ENCODE assay signal across 24 cellular contexts in the genomic region with DNA sequence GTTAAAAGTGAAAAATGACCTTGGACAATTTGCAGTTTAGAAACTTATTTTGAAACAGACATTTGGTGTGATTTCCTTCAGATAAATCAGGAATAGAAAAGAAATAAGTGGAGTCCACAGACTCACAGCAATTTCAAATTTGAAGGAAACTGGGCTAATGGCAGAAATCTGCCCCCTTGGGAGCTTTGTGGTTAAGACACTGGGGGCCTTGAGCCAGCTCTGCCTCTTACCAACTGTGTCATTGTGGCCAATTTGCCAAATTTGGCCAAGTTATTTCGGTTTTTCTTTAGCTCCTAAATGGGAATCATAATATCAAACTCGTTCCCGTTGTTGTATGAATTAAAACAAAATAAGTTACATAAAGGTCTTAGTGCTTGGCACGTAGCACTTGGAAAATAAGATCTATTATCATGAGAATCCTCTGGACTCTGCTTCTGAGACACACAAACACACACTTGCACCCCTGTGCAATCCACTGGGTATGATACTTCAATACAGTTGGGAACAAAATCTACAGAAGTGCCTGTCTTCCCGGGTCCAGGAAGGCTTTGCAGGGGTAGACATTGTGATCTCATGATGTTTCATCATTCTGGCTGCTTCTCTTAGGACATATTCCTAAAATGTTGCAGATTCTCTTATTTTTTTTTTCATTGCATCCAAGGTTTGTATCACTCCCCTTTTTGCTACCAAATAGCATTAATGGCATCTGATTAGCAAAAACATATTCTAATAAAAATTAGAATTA. TPM values are rescaled to one million over a fixed set of nuclear protein-coding genes. Genes with fewer than 3 reads are reported as not detected.
A peak's percentile ranks its signal among the peaks of the same experiment; 100 is the strongest.
DNase-seq lines count a peak whose midpoint lies in the region; FAIRE-seq and TF ChIP-seq lines count a peak whose summit lies in the region.
"Had no signal": no experiment of that assay in that cellular context is flagged by ENCODE, and none has a peak within 500 bp of the region (broad histone marks: within the 10 kb centered on the region; RNA-seq: fewer than 3 reads in every experiment).

No MANE protein-coding gene starts in this region.

- peak overlapping the region; percentile 48 for H3K27ac ChIP-seq in ACC112 (ENCODE audit: low read depth, low read length)
- no peak overlapping the region for H3K27ac ChIP-seq in Karpas-422 (ENCODE audit: low read length)
- H3K27ac ChIP-seq in endodermal cell (ENCODE audit: low read depth, low read length), result no peak overlapping the region
- H3K27ac ChIP-seq in small intestine (ENCODE audit: low read depth in 1 of 2, low read length in 1 of 2), result no peak overlapping the region
- H3K27ac ChIP-seq: lower lobe of right lung, pancreas, stomach had no signal

- H3K27me3 ChIP-seq in ACC112 (ENCODE audit: insufficient read depth, low read length) (no peaks in the 10 kb centered on the region; the same call in 1 of the 2 replicates), Karpas-422 (ENCODE audit: low read length) (no peaks in the 10 kb centered on the region), endodermal cell (ENCODE audit: control insufficient read depth, insufficient read depth, low read length, poor library complexity, severe bottlenecking) (peaks cover 5% of the 10 kb centered on the region), small intestine (ENCODE audit: control insufficient read depth in 2 of 2, insufficient read depth in 2 of 2, low read length in 2 of 2) (no peaks in the 10 kb centered on the region)
- H3K27me3 ChIP-seq: pancreas had no signal

- peaks cover 21% of the 10 kb centered on the region for H3K27me3 Mint-ChIP-seq in endodermal cell (ENCODE audit: insufficient read depth)
- H3K27me3 Mint-ChIP-seq: effector memory CD8-positive, alpha-beta T cell had no signal

- no peaks in the 10 kb centered on the region for H3K9me2 ChIP-seq in Karpas-422 (replicated peaks; ENCODE audit: insufficient read depth, low read length)

- DNase-seq in Karpas-422, result peak; percentile 50
- no peak for DNase-seq in endodermal cell
- DNase-seq in pons (ENCODE audit: low spot score), result peak; percentile 19
- DNase-seq in small intestine, result no peak
- DNase-seq in NOMO-1 treated with dmso at 0.1 percent for 144 hours (lab: John Stamatoyannopoulos, UW; ENCODE audit: unreplicated experiment), result no peak
- DNase-seq in NCI-H345 (lab: John Stamatoyannopoulos, UW), result no peak
- DNase-seq in kidney glomerular epithelial cell (lab: John Stamatoyannopoulos, UW), result no peak
- DNase-seq: ACHN; activated CD4-positive, alpha-beta T cell treated with anti-CD3 and anti-CD28 coated beads for 48 hours; activated T-cell treated with anti-CD3 and anti-CD28 coated beads for 4 hours; CD4-positive, CD25-positive, alpha-beta regulatory T cell; effector memory CD8-positive, alpha-beta T cell; GF-D8; lower lobe of right lung; NCI-H1048; NCI-H2081 treated with DMSO at 0.1 percent for 48 hours; NCI-H510A treated with DMSO at 0.1 percent for 48 hours; pancreas; stimulated activated CD4-positive, alpha-beta T cell treated with anti-CD3 and anti-CD28 coated beads, Interleukin-4, amount 100 ng/mL, for 24 hours had no signal

- no peak overlapping the region for H3K27ac Mint-ChIP-seq in endodermal cell
- H3K27ac Mint-ChIP-seq: CD4-positive, CD25-positive, alpha-beta regulatory T cell; effector memory CD8-positive, alpha-beta T cell had no signal

- peak; percentile 17 for TF ChIP-seq CTCF in endodermal cell (conservative IDR thresholded peaks at IDR 0.05)

- H3K9ac ChIP-seq in Karpas-422 (ENCODE audit: low read length), result no peak overlapping the region
- H3K9ac ChIP-seq in endodermal cell (ENCODE audit: extremely low read depth, low read length, poor library complexity, severe bottlenecking), result no peak overlapping the region

- no peak for FAIRE-seq in small intestine (lab: Jason Lieb, UNC)
- FAIRE-seq: pancreas, TTC549 had no signal

- no peaks in the 10 kb centered on the region for H3K36me3 Mint-ChIP-seq in endodermal cell (ENCODE audit: low read depth)
- H3K36me3 Mint-ChIP-seq: CD4-positive, CD25-positive, alpha-beta regulatory T cell had no signal

- no peaks in the 10 kb centered on the region for H3K9me3 ChIP-seq in Karpas-422 (ENCODE audit: low read length)
- H3K9me3 ChIP-seq in endodermal cell (ENCODE audit: control insufficient read depth, low read length), result no peaks in the 10 kb centered on the region
- no peaks in the 10 kb centered on the region for H3K9me3 ChIP-seq in small intestine (ENCODE audit: control insufficient read depth, low read depth)
- H3K9me3 ChIP-seq: lower lobe of right lung, pancreas, stomach had no signal

- no peak overlapping the region for H3K4me3 Mint-ChIP-seq in endodermal cell
- H3K4me3 Mint-ChIP-seq: CD4-positive, CD25-positive, alpha-beta regulatory T cell; effector memory CD8-positive, alpha-beta T cell had no signal

- H3K79me2 ChIP-seq in ACC112 (ENCODE audit: control insufficient read depth, insufficient read depth, low read length, unreplicated experiment), result no peaks in the 10 kb centered on the region
- H3K79me2 ChIP-seq in Karpas-422 (ENCODE audit: low read length), result no peaks in the 10 kb centered on the region

- H3K9me3 Mint-ChIP-seq in endodermal cell, result no peaks in the 10 kb centered on the region
- H3K9me3 Mint-ChIP-seq: CD4-positive, CD25-positive, alpha-beta regulatory T cell; effector memory CD8-positive, alpha-beta T cell had no signal

- H3K36me3 ChIP-seq in ACC112 (ENCODE audit: insufficient read depth, low read length) (no peaks in the 10 kb centered on the region), Karpas-422 (ENCODE audit: insufficient read depth, low read length) (no peaks in the 10 kb centered on the region), endodermal cell (ENCODE audit: control insufficient read depth, insufficient read depth, low read length) (no peaks in the 10 kb centered on the region), small intestine (ENCODE audit: control insufficient read depth in 2 of 2, insufficient read depth in 2 of 2, low read length in 2 of 2) (no peaks in the 10 kb centered on the region)
- H3K36me3 ChIP-seq: lower lobe of right lung, pancreas, stomach had no signal

- H2AFZ ChIP-seq in ACC112 (ENCODE audit: low read length, unreplicated experiment), result no peak overlapping the region
- H2AFZ ChIP-seq in Karpas-422 (ENCODE audit: low read length), result no peak overlapping the region

- H3K4me1 ChIP-seq in ACC112 (ENCODE audit: control insufficient read depth, insufficient read depth, low read length, unreplicated experiment) (peaks cover 34% of the 10 kb centered on the region), Karpas-422 (ENCODE audit: low read length) (peaks cover 16% of the 10 kb centered on the region), endodermal cell (ENCODE audit: control insufficient read depth, insufficient read depth, low read length) (no peaks in the 10 kb centered on the region), small intestine (ENCODE audit: control insufficient read depth in 2 of 2, insufficient read depth in 1 of 2, low read depth in 1 of 2, low read length in 1 of 2) (peaks cover 2% of the 10 kb centered on the region in 2 donors)

- H3K4me3 ChIP-seq in ACC112 (ENCODE audit: low read depth, low read length) (peak overlapping the region; percentile 46), Karpas-422 (ENCODE audit: low read length) (no peak overlapping the region), endodermal cell (ENCODE audit: low read length) (no peak overlapping the region), small intestine (ENCODE audit: low read depth in 1 of 2, low read length in 2 of 2) (no peak overlapping the region)
- H3K4me3 ChIP-seq: lower lobe of right lung, pancreas, skin epidermis, stomach had no signal

- WGBS in endodermal cell (ENCODE audit: insufficient coverage in 1 of 2, insufficient read length in 1 of 2), 2 experiments, result 91 to 94% methylated on average over 5 of the region's 5 CpGs
- WGBS in small intestine, 3 donors, result 67 to 79% (median 71%) methylated on average over 5 of the region's 5 CpGs

- H3K4me1 Mint-ChIP-seq in endodermal cell, result no peaks in the 10 kb centered on the region
- H3K4me1 Mint-ChIP-seq: CD4-positive, CD25-positive, alpha-beta regulatory T cell had no signal

- no peaks in the 10 kb centered on the region for H4K20me1 ChIP-seq in Karpas-422 (ENCODE audit: insufficient read depth, low read depth, low read length)

- H3K4me2 ChIP-seq in Karpas-422 (ENCODE audit: low read depth, low read length, poor library complexity, severe bottlenecking), result peak overlapping the region; percentile 14

RNA-seq across cellular contexts. Expression of a gene that starts 4.9 kb away (rescaled TPM):
- total RNA-seq in Karpas-422 (2014; rRNA removed; shearing (Covaris generic); ENCODE audit: low replicate concordance), result not detected in 2 replicates
- total RNA-seq in endodermal cell, result 1 to 10 TPM; 2.0 to 3.0 TPM
- 1.4 TPM for polyA plus RNA-seq in endodermal cell (2013, experiment 1 of 2)
- polyA plus RNA-seq in endodermal cell (2013, experiment 2 of 2), result 2.4 TPM
- polyA plus RNA-seq in small intestine, result not detected
- total RNA-seq: stomach had no signal
- polyA plus RNA-seq: CD4-positive, CD25-positive, alpha-beta regulatory T cell; stomach; urinary bladder had no signal

Comparison
In these comparisons a context has a peak if more than half of its experiments do, and no peak if none do; other contexts are left out.
1. DNase-seq: peak in Karpas-422 (single experiment) and pons (single experiment); none in endodermal cell (single experiment), small intestine (single experiment), NOMO-1 treated with dmso at 0.1 percent for 144 hours (single experiment), NCI-H345 (single experiment) and kidney glomerular epithelial cell (single experiment).